ENCODE assay signal across 27 cellular contexts in genomic region chr3:2517479-2518188, GRCh38.
DNase-seq lines count a peak whose midpoint lies in the region; ATAC-seq and TF ChIP-seq lines count a peak whose summit lies in the region.
"Had no signal": no experiment of that assay in that cellular context is flagged by ENCODE, and none has a peak within 500 bp of the region (broad histone marks: within the 10 kb centered on the region; RNA-seq: fewer than 3 reads in every experiment).

No MANE protein-coding gene starts in this region.

- ATAC-seq in HG02885 (IDR thresholded peaks at IDR 0.05; ENCODE audit: poor library complexity, unreplicated experiment) (no peak), HG02973 (IDR thresholded peaks at IDR 0.05; ENCODE audit: unreplicated experiment) (no peak)
- ATAC-seq: activated CD4-positive, CD25-positive, alpha-beta regulatory T cell treated with anti-CD3 and anti-CD28 coated beads, Interleukin-2, amount 50 U/mL, for 24 hours; psoas muscle; sciatic nerve had no signal

- H3K36me3 ChIP-seq in osteoblast (ENCODE audit: insufficient read depth, low read length) = no peaks in the 10 kb centered on the region
- no peaks in the 10 kb centered on the region for H3K36me3 ChIP-seq in suprapubic skin
- H3K36me3 ChIP-seq: BLaER1 treated with 17β-estradiol and CSF1 and Interleukin-3, amounts not matched to agents 10 nM and 100 nM; left ventricle myocardium inferior; Peyer's patch; tibial artery had no signal

- H3K9me3 ChIP-seq in osteoblast (ENCODE audit: low read depth, low read length) = peaks cover 6% of the 10 kb centered on the region
- no peaks in the 10 kb centered on the region for H3K9me3 ChIP-seq in suprapubic skin
- H3K9me3 ChIP-seq: BLaER1 treated with 17β-estradiol and CSF1 and Interleukin-3, amounts not matched to agents 10 nM and 100 nM; left ventricle myocardium inferior; Peyer's patch; psoas muscle; tibial artery had no signal

- no peak overlapping the region for H3K4me3 Mint-ChIP-seq in glutamatergic neuron (ENCODE audit: unreplicated experiment)
- H3K4me3 Mint-ChIP-seq: activated CD4-positive, alpha-beta memory T cell treated with anti-CD3 and anti-CD28 coated beads for 36 hours had no signal

- H3K36me3 Mint-ChIP-seq in glutamatergic neuron (ENCODE audit: unreplicated experiment) = peaks cover 5% of the 10 kb centered on the region
- H3K36me3 Mint-ChIP-seq: activated CD4-positive, alpha-beta memory T cell treated with anti-CD3 and anti-CD28 coated beads for 36 hours had no signal

- DNase-seq in DMS53 (lab: John Stamatoyannopoulos, UW) (peak; percentile 23), DMS53 treated with DMSO at 0.1 percent for 48 hours (lab: John Stamatoyannopoulos, UW; ENCODE audit: unreplicated experiment) (no peak), NCI-H146 treated with DMSO at 0.1 percent for 48 hours (lab: John Stamatoyannopoulos, UW; ENCODE audit: unreplicated experiment) (peak; percentile 3), glutamatergic neuron (peak; percentile 28), osteoblast (ENCODE audit: insufficient read length, low spot score, missing footprints) (peak; percentile 15), suprapubic skin (ENCODE audit: low spot score in 2 of 2) (no peak)
- DNase-seq: activated CD4-positive, alpha-beta memory T cell treated with anti-CD3 and anti-CD28 coated beads for 36 hours; activated naive CD4-positive, alpha-beta T cell treated with Interleukin-2 at 50 U/mL for 16 hours; cortex of kidney; DMS79; effector memory CD4-positive, alpha-beta T cell; erythroblast; GDM1; GOT3; left ventricle myocardium inferior; NCI-H1105; NCI-H524 treated with DMSO at 0.1 percent for 48 hours; psoas muscle; SHP77; tibial artery had no signal

- no peaks in the 10 kb centered on the region for H3K79me2 ChIP-seq in osteoblast (ENCODE audit: insufficient read depth, low read length)

- H3K27me3 Mint-ChIP-seq in glutamatergic neuron (ENCODE audit: unreplicated experiment) = no peaks in the 10 kb centered on the region

- H3K4me3 ChIP-seq in osteoblast (ENCODE audit: insufficient read depth, low read length) (no peak overlapping the region), suprapubic skin (no peak overlapping the region)
- H3K4me3 ChIP-seq: BLaER1 treated with 17β-estradiol and CSF1 and Interleukin-3, amounts not matched to agents 10 nM and 100 nM; left ventricle myocardium inferior; Peyer's patch; psoas muscle; tibial artery had no signal

- H3K4me2 ChIP-seq in osteoblast (ENCODE audit: insufficient read depth, low read length) = no peak overlapping the region
- H3K4me2 ChIP-seq: BLaER1 treated with 17β-estradiol and CSF1 and Interleukin-3, amounts not matched to agents 10 nM and 100 nM had no signal

- H3K9me3 Mint-ChIP-seq in glutamatergic neuron (ENCODE audit: unreplicated experiment) = no peaks in the 10 kb centered on the region
- H3K9me3 Mint-ChIP-seq: activated CD4-positive, alpha-beta memory T cell treated with anti-CD3 and anti-CD28 coated beads for 36 hours had no signal

- H3K27me3 ChIP-seq in osteoblast (ENCODE audit: insufficient read depth, low read length) (no peaks in the 10 kb centered on the region), suprapubic skin (no peaks in the 10 kb centered on the region)
- H3K27me3 ChIP-seq: BLaER1 treated with 17β-estradiol and CSF1 and Interleukin-3, amounts not matched to agents 10 nM and 100 nM; Peyer's patch; tibial artery had no signal

- H2AFZ ChIP-seq in osteoblast (ENCODE audit: low read length) = no peak overlapping the region

- H4K20me1 ChIP-seq in osteoblast (ENCODE audit: insufficient read depth, low read length) = no peaks in the 10 kb centered on the region
- H4K20me1 ChIP-seq: BLaER1 treated with 17β-estradiol and CSF1 and Interleukin-3, amounts not matched to agents 10 nM and 100 nM had no signal

- no peak for TF ChIP-seq POLR2A in suprapubic skin (IDR thresholded peaks at IDR 0.05)

- peak overlapping the region; percentile 82 for H3K27ac Mint-ChIP-seq in glutamatergic neuron (ENCODE audit: unreplicated experiment)
- H3K27ac Mint-ChIP-seq: activated CD4-positive, alpha-beta memory T cell treated with anti-CD3 and anti-CD28 coated beads for 36 hours had no signal

- peaks cover 34% of the 10 kb centered on the region for H3K4me1 Mint-ChIP-seq in glutamatergic neuron (ENCODE audit: low read depth, unreplicated experiment)

- H3K27ac ChIP-seq in osteoblast (ENCODE audit: low read depth, low read length) = no peak overlapping the region
- no peak overlapping the region for H3K27ac ChIP-seq in suprapubic skin
- H3K27ac ChIP-seq: 22Rv1; BLaER1 treated with 17β-estradiol and CSF1 and Interleukin-3, amounts not matched to agents 10 nM and 100 nM; left ventricle myocardium inferior; psoas muscle; tibial artery had no signal

- 76% methylated on average over 5 of the region's 5 CpGs for WGBS in suprapubic skin

- TF ChIP-seq CTCF in glutamatergic neuron (IDR thresholded peaks at IDR 0.05; ENCODE audit: partially characterized antibody, unreplicated experiment) (no peak), osteoblast (IDR thresholded peaks at IDR 0.05; ENCODE audit: extremely low read depth, low read depth, low read length) (no peak), suprapubic skin (IDR thresholded peaks at IDR 0.05) (no peak)

- TF ChIP-seq EP300 in suprapubic skin (IDR thresholded peaks at IDR 0.05) = no peak

- H3K4me1 ChIP-seq in osteoblast (ENCODE audit: insufficient read depth, low read length) (no peaks in the 10 kb centered on the region), suprapubic skin (no peaks in the 10 kb centered on the region)
- H3K4me1 ChIP-seq: BLaER1 treated with 17β-estradiol and CSF1 and Interleukin-3, amounts not matched to agents 10 nM and 100 nM; left ventricle myocardium inferior; Peyer's patch; psoas muscle; tibial artery had no signal

Comparison
In these comparisons a context has a peak if more than half of its experiments do, and no peak if none do; other contexts are left out.
1. DNase-seq: peak in DMS53 (single experiment), NCI-H146 treated with DMSO at 0.1 percent for 48 hours (single experiment), glutamatergic neuron (single experiment) and osteoblast (single experiment); none in DMS53 treated with DMSO at 0.1 percent for 48 hours (single experiment) and suprapubic skin (0 of 2).